12 cellular contexts compared by ENCODE assay signal in the genomic region with DNA sequence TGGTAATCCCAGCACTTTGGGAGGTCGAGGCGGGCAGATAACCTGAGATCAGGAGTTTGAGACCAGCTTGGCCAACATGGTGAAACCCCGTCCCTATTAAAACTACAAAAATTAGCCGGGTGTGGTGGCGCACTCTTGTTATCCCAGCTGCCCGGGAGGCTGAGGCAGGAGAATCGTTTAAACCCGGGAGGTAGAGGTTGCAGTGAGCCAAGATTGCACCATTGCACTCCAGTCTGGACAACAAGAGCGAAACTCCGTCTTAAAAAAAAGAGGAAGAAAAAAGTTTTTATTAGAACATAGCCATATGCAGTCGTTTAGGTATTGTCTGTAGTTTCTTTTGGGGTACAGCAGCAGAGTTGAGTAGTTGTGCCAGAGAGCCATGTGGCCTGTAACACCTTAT. TPM values are rescaled to one million over a fixed set of nuclear protein-coding genes. Genes with fewer than 3 reads are reported as not detected.
A peak's percentile ranks its signal among the peaks of the same experiment; 100 is the strongest.
DNase-seq lines count a peak whose midpoint lies in the region; ATAC-seq and TF ChIP-seq lines count a peak whose summit lies in the region.
"Had no signal": no experiment of that assay in that cellular context is flagged by ENCODE, and none has a peak within 500 bp of the region (broad histone marks: within the 10 kb centered on the region; RNA-seq: fewer than 3 reads in every experiment).

No MANE protein-coding gene starts in this region.

- peaks cover 65% of the 10 kb centered on the region for H3K79me2 ChIP-seq in SK-N-SH (ENCODE audit: insufficient read depth)
- H3K79me2 ChIP-seq in Karpas-422 (ENCODE audit: low read length), result peaks cover 69% of the 10 kb centered on the region

- H2AFZ ChIP-seq in SK-N-SH (ENCODE audit: low read depth), result no peak overlapping the region
- no peak overlapping the region for H2AFZ ChIP-seq in Karpas-422 (ENCODE audit: low read length)

- TF ChIP-seq CTCF in SK-N-SH (IDR thresholded peaks at IDR 0.05) (no peak), activated B cell treated with CpG ODN at 0.5 μM for 24 hours (IDR thresholded peaks at IDR 0.05) (no peak), left lung (IDR thresholded peaks at IDR 0.05) (no peak)

- H3K9me3 ChIP-seq in SK-N-SH (no peaks in the 10 kb centered on the region), Karpas-422 (ENCODE audit: low read length) (no peaks in the 10 kb centered on the region), left lung (no peaks in the 10 kb centered on the region)

- H3K27ac Mint-ChIP-seq in activated B cell treated with CpG ODN at 0.5 μM for 24 hours, result peak overlapping the region; percentile 41

- DNase-seq in SK-N-SH (no peak), Karpas-422 (peak; percentile 79), activated B cell treated with CpG ODN at 0.5 μM for 24 hours (no peak), pons (ENCODE audit: low spot score) (peak; percentile 54), NCI-H82 treated with DMSO at 0.1 percent for 48 hours (lab: John Stamatoyannopoulos, UW; ENCODE audit: unreplicated experiment) (no peak), left lung (no peak)
- DNase-seq: activated CD4-positive, alpha-beta T cell treated with anti-CD3 and anti-CD28 coated beads for 48 hours; NCI-H1436; nucleus accumbens had no signal

- peaks cover 5 to 6% of the 10 kb centered on the region in 2 experiments for H3K36me3 ChIP-seq in SK-N-SH (replicated peaks in 1 of 2; ENCODE audit: control insufficient read depth in 1 of 2, insufficient read depth in 2 of 2, low read length in 1 of 2)
- H3K36me3 ChIP-seq in Karpas-422 (ENCODE audit: insufficient read depth, low read length), result peaks cover 5% of the 10 kb centered on the region; the same call in 1 of the 2 replicates
- H3K36me3 ChIP-seq in left lung, result no peaks in the 10 kb centered on the region

- peaks cover 13% of the 10 kb centered on the region for H3K36me3 Mint-ChIP-seq in activated B cell treated with CpG ODN at 0.5 μM for 24 hours (ENCODE audit: low read depth)

- H3K4me3 Mint-ChIP-seq in activated B cell treated with CpG ODN at 0.5 μM for 24 hours, result peak overlapping the region; percentile 73

- H3K4me1 ChIP-seq in SK-N-SH (ENCODE audit: control insufficient read depth in 1 of 2, insufficient read depth in 2 of 2, low read depth in 1 of 2, low read length in 1 of 2) (peaks cover 3 to 5% of the 10 kb centered on the region in 2 experiments; a peak in 2 of 4 replicates), Karpas-422 (ENCODE audit: low read length) (peaks cover 36% of the 10 kb centered on the region), left lung (peaks cover 5 to 67% of the 10 kb centered on the region in 2 donors)

- no peaks in the 10 kb centered on the region for H3K27me3 ChIP-seq in SK-N-SH (ENCODE audit: insufficient read depth)
- no peaks in the 10 kb centered on the region for H3K27me3 ChIP-seq in Karpas-422 (ENCODE audit: low read length)
- H3K27me3 ChIP-seq in left lung, result no peaks in the 10 kb centered on the region

- peaks cover 14% of the 10 kb centered on the region for H3F3A ChIP-seq in SK-N-SH (replicated peaks; ENCODE audit: insufficient read depth)

- no peaks in the 10 kb centered on the region for H3K9me3 Mint-ChIP-seq in activated B cell treated with CpG ODN at 0.5 μM for 24 hours

- CTCF ChIA-PET in SK-N-SH (lab: Yijun Ruan, JAX), result interaction anchor here (1.2 to 4.4 kb wide), 3 partner anchors 58 to 247 kb away, joined by 3 to 38 read pairs (median 5); no protein-coding TSS in a partner anchor
- CTCF ChIA-PET in activated B cell treated with CpG ODN at 0.5 μM for 24 hours (lab: Charles Lee), result interaction anchor here (1.3 kb wide), 1 partner anchor 99 kb away, joined by 5 read pairs; no protein-coding TSS in a partner anchor

- H3K9ac ChIP-seq in SK-N-SH (no peak overlapping the region), Karpas-422 (ENCODE audit: low read length) (peak overlapping the region; percentile 88)

- H4K20me1 ChIP-seq in SK-N-SH (ENCODE audit: insufficient read depth), result peaks cover 35% of the 10 kb centered on the region
- peaks cover 30% of the 10 kb centered on the region for H4K20me1 ChIP-seq in Karpas-422 (ENCODE audit: insufficient read depth, low read depth, low read length)

- no peak for TF ChIP-seq EP300 in SK-N-SH (IDR thresholded peaks at IDR 0.05; ENCODE audit: borderline replicate concordance in 1 of 2, low read depth in 1 of 2, low read length in 1 of 2)

- no peak overlapping the region for H3K4me3 ChIP-seq in SK-N-SH (ENCODE audit: low read depth in 2 of 2, low read length in 1 of 2)
- peak overlapping the region; percentile 91 for H3K4me3 ChIP-seq in Karpas-422 (ENCODE audit: low read length)
- peak overlapping the region in 1 of 2 donors; percentile 93 for H3K4me3 ChIP-seq in left lung

- peaks cover 60% of the 10 kb centered on the region for H3K4me1 Mint-ChIP-seq in activated B cell treated with CpG ODN at 0.5 μM for 24 hours

- H3K27ac ChIP-seq in SK-N-SH (ENCODE audit: low read depth in 2 of 2, low read length in 1 of 2) (no peak overlapping the region), Karpas-422 (ENCODE audit: low read length) (peak overlapping the region; percentile 42; the same call in 1 of the 2 replicates), left lung (peak overlapping the region in 1 of 2 donors; percentile 21)
- H3K27ac ChIP-seq: 22Rv1 had no signal

- ATAC-seq in SK-N-SH treated with all-trans-retinoic acid at 6 μM for 48 hours, result no peak
- no peak for ATAC-seq in activated B cell treated with CpG ODN at 0.5 μM for 24 hours (ENCODE audit: low read depth)
- no peak for ATAC-seq in HG03159 (IDR thresholded peaks at IDR 0.05; ENCODE audit: unreplicated experiment)
- ATAC-seq in left lung, result no peak

- no peaks in the 10 kb centered on the region for H3K27me3 Mint-ChIP-seq in activated B cell treated with CpG ODN at 0.5 μM for 24 hours

- H3K9me2 ChIP-seq in SK-N-SH (no peaks in the 10 kb centered on the region), Karpas-422 (replicated peaks; ENCODE audit: insufficient read depth, low read length) (no peaks in the 10 kb centered on the region)

- POLR2A ChIA-PET in SK-N-SH (lab: Yijun Ruan, JAX) (no interaction called here), activated B cell treated with CpG ODN at 0.5 μM for 24 hours (lab: Charles Lee) (interaction anchor here (0.7 to 0.9 kb wide), 2 partner anchors 54 to 58 kb away, joined by 4 to 7 read pairs; no protein-coding TSS in a partner anchor)

- intact Hi-C loops in activated B cell treated with CpG ODN at 0.5 μM for 24 hours (cut with micrococcal nuclease) (no loop called here), left lung (cut with DNase I) (no loop called here)

- no peak for TF ChIP-seq RAD21 in SK-N-SH (IDR thresholded peaks at IDR 0.05; ENCODE audit: low read length)

- H3K4me2 ChIP-seq in SK-N-SH (peak overlapping the region; percentile 97; the same call in 1 of the 2 replicates), Karpas-422 (ENCODE audit: low read depth, low read length, poor library complexity, severe bottlenecking) (peak overlapping the region; percentile 77)

- WGBS in SK-N-SH (ENCODE audit: low lambda C conversion rate), result 94% methylated on average over 11 of the region's 11 CpGs

TF ChIP-seq in SK-N-SH, 30 proteins besides CTCF, POLR2A, EP300 and RAD21 (continues in another document):
- TF ChIP-seq MEF2A (IDR thresholded peaks at IDR 0.05; ENCODE audit: borderline replicate concordance, low read depth) (no peak), MAX (IDR thresholded peaks at IDR 0.05; ENCODE audit: low read depth) (no peak), FOXM1 (IDR thresholded peaks at IDR 0.05; ENCODE audit: low read depth) (no peak)

TF ChIP-seq in SK-N-SH treated with all-trans-retinoic acid at 6 μM for 48 hours, 23 proteins besides CTCF, POLR2A, EP300 and RAD21 (continues in another document):
- TF ChIP-seq TCF4 (CRISPR knock-in tag; IDR thresholded peaks at IDR 0.05; ENCODE audit: borderline replicate concordance), result no peak
- TF ChIP-seq CSRNP3 (CRISPR knock-in tag; IDR thresholded peaks at IDR 0.05), result no peak
- TF ChIP-seq ZNF565 (CRISPR knock-in tag; conservative IDR thresholded peaks at IDR 0.05; ENCODE audit: low read depth), result no peak
- TF ChIP-seq TSHZ2 (CRISPR knock-in tag; IDR thresholded peaks at IDR 0.05), result no peak

RNA-seq across cellular contexts. Expression of gene ADIPOR2, which starts 2.0 kb away (rescaled TPM):
- 17.1 and 19.5 TPM in 2 replicates for polyA plus RNA-seq in SK-N-SH (2012; rRNA removed)
- polyA plus RNA-seq in SK-N-SH (2012; cell fraction: cytosol; rRNA removed), result 21.4 and 22.3 TPM in 2 replicates
- 9.5 and 17.3 TPM in 2 replicates for polyA plus RNA-seq in SK-N-SH (2012; cell fraction: nucleus; rRNA removed)
- 26.6 and 34.7 TPM in 2 replicates for total RNA-seq in Karpas-422 (2014; rRNA removed; shearing (Covaris generic); ENCODE audit: low replicate concordance)
- total RNA-seq in activated B cell treated with CpG ODN at 0.5 μM for 24 hours (43.0 and 43.1 TPM in 2 replicates), left lung (10 to 100 TPM; 52.9 to 66.8 TPM)

Comparison
In these comparisons a context has a peak if more than half of its experiments do, and no peak if none do; other contexts are left out.
1. DNase-seq: peak in Karpas-422 (single experiment) and pons (single experiment); none in SK-N-SH (single experiment), activated B cell treated with CpG ODN at 0.5 μM for 24 hours (single experiment), NCI-H82 treated with DMSO at 0.1 percent for 48 hours (single experiment) and left lung (0 of 2).